8 cellular contexts compared by ENCODE assay signal in genomic region chr6:136290406-136291010, GRCh38. TPM values are rescaled to one million over a fixed set of nuclear protein-coding genes. Genes with fewer than 3 reads are reported as not detected.
A peak's percentile ranks its signal among the peaks of the same experiment; 100 is the strongest.
DNase-seq lines count a peak whose midpoint lies in the region; ATAC-seq and TF ChIP-seq lines count a peak whose summit lies in the region.

No MANE protein-coding gene starts in this region.

- ATAC-seq in sciatic nerve (peak; percentile 60), HG02571 (IDR thresholded peaks at IDR 0.05; ENCODE audit: unreplicated experiment) (no peak)

- no peak for TF ChIP-seq CTCF in HFF-Myc (IDR thresholded peaks at IDR 0.05; ENCODE audit: low read depth, low read length, missing control alignments)

- H3K4me3 ChIP-seq in HFF-Myc (replicated peaks; ENCODE audit: low read depth, low read length), result peak overlapping the region; percentile 99

- intact Hi-C loops in sciatic nerve (cut with DNase I), result no loop called here

- peak; percentile 88 for DNase-seq in EL
- DNase-seq in HFF-Myc (ENCODE audit: extremely low read depth, low read depth), result peak; percentile 20
- DNase-seq in NCI-H128 (lab: John Stamatoyannopoulos, UW; ENCODE audit: unreplicated experiment), result peak; percentile 64
- peak; percentile 57 to 98 (median 82) for DNase-seq in T-helper 2 cell
- DNase-seq in amygdala (lab: John Stamatoyannopoulos, UW), result peak in 39 of 56 donors; percentile 15 to 83 (median 58)
- DNase-seq in hepatic stellate cell (ENCODE audit: low spot score), result peak; percentile 55
- DNase-seq in sciatic nerve (ENCODE audit: low spot score), result peak; percentile 72

RNA-seq across cellular contexts. Expression of gene BCLAF1, which starts 0.9 kb away (rescaled TPM):
- 167 TPM for total RNA-seq in sciatic nerve

RNA-seq across cellular contexts. Expression of gene MTFR2, which starts 40.4 kb away (rescaled TPM):
- total RNA-seq in sciatic nerve, result 0.80 TPM

Comparison
In these comparisons a context has a peak if more than half of its experiments do, and no peak if none do; other contexts are left out.
1. DNase-seq: peak in every context shown above with its lines; median percentile 88 in EL; 82 in T-helper 2 cell; 72 in sciatic nerve; 64 in NCI-H128; 58 in amygdala; 55 in hepatic stellate cell; 20 in HFF-Myc.